Comparison of ENCODE assay signal across 11 cellular contexts in the genomic region with DNA sequence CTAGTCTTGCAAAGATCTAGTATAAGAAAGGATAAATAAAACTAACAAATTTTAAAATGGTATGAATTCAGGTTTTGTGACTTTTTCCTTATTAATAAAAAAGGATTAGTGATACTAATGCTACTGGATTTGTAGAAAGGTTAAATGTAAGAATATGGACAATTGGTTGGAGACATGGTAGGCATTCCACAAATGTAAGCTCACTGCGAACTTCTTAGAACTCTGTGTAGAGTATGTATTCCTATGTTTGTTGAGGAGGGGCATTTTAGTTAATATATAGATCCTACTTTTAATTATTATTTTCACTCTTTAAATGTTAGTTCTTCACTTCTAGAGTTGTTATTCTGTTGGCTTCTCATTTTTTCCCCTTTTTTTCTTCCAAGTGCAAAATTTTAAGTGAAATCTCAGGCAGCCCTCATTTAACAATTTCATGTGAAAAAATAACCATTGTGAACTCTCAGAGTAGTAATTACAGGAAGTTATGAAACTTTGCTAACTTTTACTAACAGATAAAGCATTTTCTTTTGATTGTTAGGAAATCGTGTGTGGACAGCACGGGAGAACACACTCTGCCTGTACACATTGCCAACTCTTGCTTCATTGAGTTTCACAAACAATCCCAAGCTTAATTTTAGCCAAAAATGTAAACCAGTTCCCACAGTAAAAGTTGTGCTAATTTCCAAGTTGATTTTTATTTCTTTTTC.
DNase-seq lines count a peak whose midpoint lies in the region; ATAC-seq, FAIRE-seq and TF ChIP-seq lines count a peak whose summit lies in the region.
"Had no signal": no experiment of that assay in that cellular context is flagged by ENCODE, and none has a peak within 500 bp of the region (broad histone marks: within the 10 kb centered on the region; RNA-seq: fewer than 3 reads in every experiment).

No MANE protein-coding gene starts in this region.

- H3K9me1 ChIP-seq in endothelial cell of umbilical vein (replicated peaks; ENCODE audit: control insufficient read depth, extremely low read depth, insufficient read depth, low read length), result no peaks in the 10 kb centered on the region

- peak overlapping the region; percentile 86 for H3K9ac ChIP-seq in endothelial cell of umbilical vein (replicated peaks; ENCODE audit: extremely low read depth, insufficient read depth, low read length)

- H3K27me3 ChIP-seq in A673 (replicated peaks; ENCODE audit: insufficient read depth, low read depth, low read length, poor library complexity) (no peaks in the 10 kb centered on the region), endothelial cell of umbilical vein (ENCODE audit: control insufficient read depth in 2 of 2, insufficient read depth in 2 of 2, low read length in 2 of 2) (no peaks in the 10 kb centered on the region)

- peak overlapping the region; percentile 39 for H2AFZ ChIP-seq in endothelial cell of umbilical vein (ENCODE audit: low read depth, low read length)

- intact Hi-C loops in A673 (cut with micrococcal nuclease; ENCODE audit: unreplicated experiment), result no loop called here
- intact Hi-C loops in endothelial cell of umbilical vein (cut with micrococcal nuclease), result loop anchor here (2.0 kb wide), 2 partner anchors 93 to 157 kb away; no protein-coding TSS in a partner anchor

- no peaks in the 10 kb centered on the region for H3K9me3 ChIP-seq in A673 (ENCODE audit: low read depth, low read length, poor library complexity, severe bottlenecking)
- no peaks in the 10 kb centered on the region for H3K9me3 ChIP-seq in endothelial cell of umbilical vein (replicated peaks; ENCODE audit: control insufficient read depth, insufficient read depth, low read length)

- DNase-seq in A673 (ENCODE audit: low spot score) (peak; percentile 55), NOMO-1 treated with dmso at 0.1 percent for 144 hours (lab: John Stamatoyannopoulos, UW; ENCODE audit: unreplicated experiment) (peak; percentile 72), endothelial cell of umbilical vein (ENCODE audit: low read depth, low spot score) (peak; percentile 70), myocyte (ENCODE audit: low read depth) (peak; percentile 42), GM12891 (ENCODE audit: insufficient read length, low spot score) (no peak), DMS114 treated with DMSO at 0.1 percent for 48 hours (lab: John Stamatoyannopoulos, UW; ENCODE audit: unreplicated experiment) (no peak)
- DNase-seq: activated T-cell treated with anti-CD3 and anti-CD28 coated beads, Interleukin-2, amount 50 U/mL, for 24 hours; CD4-positive, CD25-positive, alpha-beta regulatory T cell; NCI-H82 had no signal

- TF ChIP-seq POLR2A in endothelial cell of umbilical vein (IDR thresholded peaks at IDR 0.05; ENCODE audit: low read depth, low read length), result no peak
- no peak for TF ChIP-seq POLR2A in GM12891 (IDR thresholded peaks at IDR 0.05; ENCODE audit: low read depth, low read length)

- ATAC-seq in HG03378 (IDR thresholded peaks at IDR 0.05; ENCODE audit: unreplicated experiment) (no peak), GM21528 (IDR thresholded peaks at IDR 0.05; ENCODE audit: low FRiP score, unreplicated experiment) (no peak)

- CTCF ChIA-PET in A673 (lab: Charles Lee), result interaction anchor here (0.5 kb wide), 1 partner anchor 742 kb away, joined by 3 read pairs; no protein-coding TSS in a partner anchor
- CTCF ChIA-PET in endothelial cell of umbilical vein (lab: Charles Lee), result interaction anchor here (0.7 to 1.6 kb wide), 8 partner anchors 12 to 842 kb away, joined by 3 to 6 read pairs (median 4); a partner anchor contains a TSS

- H4K20me1 ChIP-seq in endothelial cell of umbilical vein (replicated peaks; ENCODE audit: control insufficient read depth, extremely low read depth, insufficient read depth, low read length), result no peaks in the 10 kb centered on the region

- H3K27ac ChIP-seq in A673 (ENCODE audit: low read depth, low read length, poor library complexity, severe bottlenecking) (peak overlapping the region; percentile 80), endothelial cell of umbilical vein (ENCODE audit: insufficient read depth, low read depth, low read length) (peak overlapping the region; percentile 98)

- peaks cover 46% of the 10 kb centered on the region for H3K4me1 ChIP-seq in A673 (ENCODE audit: insufficient read depth, low read length, poor library complexity, severe bottlenecking)
- H3K4me1 ChIP-seq in endothelial cell of umbilical vein (ENCODE audit: control insufficient read depth, extremely low read depth, insufficient read depth, low read length), result peaks cover 34% of the 10 kb centered on the region

- BruUV-seq in A673 (replicated peaks; lab: Mats Ljungman, UMichigan), result no TSS peak
- TSS peak; percentile 58 for BruUV-seq in endothelial cell of umbilical vein (replicated peaks; lab: Mats Ljungman, UMichigan)

- no peaks in the 10 kb centered on the region for H3K36me3 ChIP-seq in A673 (ENCODE audit: insufficient read depth, low read length, poor library complexity, severe bottlenecking)
- peaks cover 0 to 2% of the 10 kb centered on the region in 2 experiments for H3K36me3 ChIP-seq in endothelial cell of umbilical vein (ENCODE audit: control insufficient read depth in 2 of 2, extremely low read depth in 1 of 2, insufficient read depth in 2 of 2, low read length in 2 of 2)

- peak; percentile 59 for FAIRE-seq in endothelial cell of umbilical vein (lab: Jason Lieb, UNC)
- no peak for FAIRE-seq in GM12891 (lab: Jason Lieb, UNC)

- H3K79me2 ChIP-seq in endothelial cell of umbilical vein (ENCODE audit: control insufficient read depth, insufficient read depth, low read length), result no peaks in the 10 kb centered on the region

- POLR2A ChIA-PET in A673 (lab: Charles Lee; ENCODE audit: low non-redundant PET) (no interaction called here), endothelial cell of umbilical vein (lab: Charles Lee) (interaction anchor here (0.8 kb wide), 1 partner anchor 68 kb away, joined by 5 read pairs; no protein-coding TSS in a partner anchor)

- TF ChIP-seq CTCF in A673 (conservative IDR thresholded peaks at IDR 0.05; ENCODE audit: low read depth, low read length) (no peak), endothelial cell of umbilical vein (IDR thresholded peaks at IDR 0.05; ENCODE audit: extremely low read depth in 1 of 2, insufficient read depth in 1 of 2, low read depth in 1 of 2, low read length in 2 of 2) (no peak)

- H3K4me3 ChIP-seq in A673 (ENCODE audit: low read depth, low read length, poor library complexity, severe bottlenecking), result no peak overlapping the region
- no peak overlapping the region for H3K4me3 ChIP-seq in endothelial cell of umbilical vein (replicated peaks in 1 of 3; ENCODE audit: insufficient read depth in 1 of 3, low read depth in 1 of 3, low read length in 3 of 3)

- peak overlapping the region; percentile 59 for H3K4me2 ChIP-seq in endothelial cell of umbilical vein (ENCODE audit: insufficient read depth, low read length)

- dilution Hi-C loops in endothelial cell of umbilical vein (cut with MboI; ENCODE audit: extremely low pct_ligation_motif_present, low sequenced_read_pairs), result no loop called here

TF ChIP-seq in endothelial cell of umbilical vein, 7 proteins besides CTCF, POLR2A, EP300 and RAD21:
- TF ChIP-seq GATA2 (IDR thresholded peaks at IDR 0.05; ENCODE audit: insufficient read depth, insufficient read length, low read depth, low read length) (no peak), MYC (IDR thresholded peaks at IDR 0.05; ENCODE audit: low read depth, low read length) (no peak), POLR2AphosphoS5 (IDR thresholded peaks at IDR 0.05; ENCODE audit: insufficient read depth, low read depth, low read length) (no peak), JUN (IDR thresholded peaks at IDR 0.05; ENCODE audit: borderline replicate concordance, insufficient read depth, insufficient read length, low read depth) (no peak)
- TF ChIP-seq, protein P1, sequence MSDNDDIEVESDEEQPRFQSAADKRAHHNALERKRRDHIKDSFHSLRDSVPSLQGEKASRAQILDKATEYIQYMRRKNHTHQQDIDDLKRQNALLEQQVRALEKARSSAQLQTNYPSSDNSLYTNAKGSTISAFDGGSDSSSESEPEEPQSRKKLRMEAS (IDR thresholded peaks at IDR 0.05; ENCODE audit: insufficient read depth, insufficient read length), result no peak

TF ChIP-seq in GM12891, 5 proteins besides CTCF, POLR2A, EP300 and RAD21:
- TF ChIP-seq POU2F2 (IDR thresholded peaks at IDR 0.05; ENCODE audit: low read depth, low read length) (no peak), TAF1 (IDR thresholded peaks at IDR 0.05; ENCODE audit: low read depth, low read length) (no peak), SPI1 (IDR thresholded peaks at IDR 0.05; ENCODE audit: low read depth, low read length) (no peak), POLR2AphosphoS5 (IDR thresholded peaks at IDR 0.05; ENCODE audit: low read depth, low read length) (no peak), PAX5 (IDR thresholded peaks at IDR 0.05; ENCODE audit: insufficient read depth, low read length, severe bottlenecking) (no peak)
TF ChIP-seq in GM12891: peak in this region for 0.

Comparison
In these comparisons a context has a peak if more than half of its experiments do, and no peak if none do; other contexts are left out.
1. DNase-seq: peak in A673 (single experiment), NOMO-1 treated with dmso at 0.1 percent for 144 hours (single experiment), endothelial cell of umbilical vein (single experiment) and myocyte (single experiment); none in GM12891 (single experiment) and DMS114 treated with DMSO at 0.1 percent for 48 hours (single experiment).